21 cellular contexts compared by ENCODE assay signal in the genomic region with DNA sequence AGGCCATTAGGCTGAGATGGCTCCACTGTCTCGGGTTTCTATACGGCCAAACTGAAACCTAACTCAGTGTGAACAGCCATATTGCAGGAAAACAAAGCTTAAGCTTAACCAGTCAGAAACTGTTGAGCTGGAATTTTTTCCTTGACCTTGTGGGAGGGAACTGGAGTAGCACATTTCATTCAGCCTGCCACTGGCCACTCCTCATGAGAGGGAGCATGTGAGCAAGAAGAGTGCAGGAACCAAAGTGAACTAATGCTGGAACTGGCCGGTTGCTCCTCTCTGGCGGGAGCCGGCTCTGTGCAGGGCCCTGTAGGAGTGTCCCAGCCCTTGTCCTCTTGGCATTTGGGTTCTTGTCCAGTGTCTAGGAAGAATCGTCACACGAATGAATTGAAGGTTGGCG.
"Had no signal": no experiment of that assay in that cellular context is flagged by ENCODE, and none has a peak within 500 bp of the region (broad histone marks: within the 10 kb centered on the region; RNA-seq: fewer than 3 reads in every experiment).

No MANE protein-coding gene starts in this region.

- H3K4me3 ChIP-seq: esophagus squamous epithelium, spleen, tibial artery had no signal

- H3K36me3 Mint-ChIP-seq: immature natural killer cell, natural killer cell had no signal

- H3K27ac ChIP-seq: esophagus squamous epithelium, neutrophil, parathyroid adenoma, spleen, tibial artery had no signal

- H2AFZ ChIP-seq: parathyroid adenoma had no signal

- H3K9ac ChIP-seq: parathyroid adenoma had no signal

- H3K4me1 ChIP-seq: esophagus squamous epithelium, parathyroid adenoma, tibial artery had no signal

- FAIRE-seq: endothelial cell of umbilical vein, TTC549 had no signal

- H3K27me3 Mint-ChIP-seq: activated CD4-positive, alpha-beta memory T cell treated with anti-CD3 and anti-CD28 coated beads for 36 hours; activated naive CD8-positive, alpha-beta T cell; dendritic cell treated with granulocyte-macrophage colony-stimulating factor and Interleukin-4, amounts not matched to agents 40 ng/mL and 50 ng/mL, for 4 days had no signal

- H3K9me3 ChIP-seq: esophagus squamous epithelium, neutrophil had no signal

- ATAC-seq: activated CD8-positive, alpha-beta memory T cell treated with anti-CD3 and anti-CD28 coated beads, Interleukin-2, amount 10 ng/mL, durations not matched to agents 7 days and 5 days; natural killer cell; WTC11 had no signal

- DNase-seq: activated CD4-positive, alpha-beta memory T cell treated with anti-CD3 and anti-CD28 coated beads for 36 hours; activated CD4-positive, alpha-beta T cell treated with anti-CD3 and anti-CD28 coated beads for 4 hours; activated CD8-positive, alpha-beta memory T cell treated with anti-CD3 and anti-CD28 coated beads, Interleukin-2, amount 10 ng/mL, durations not matched to agents 7 days and 5 days; amniotic stem cell; effector CD8-positive, alpha-beta T cell; esophagus squamous epithelium; immature natural killer cell; natural killer cell; spleen; stimulated activated CD4-positive, alpha-beta T cell treated with anti-CD3 and anti-CD28 coated beads, Interleukin-4, amount 100 ng/mL, for 4 hours; stimulated activated naive CD4-positive, alpha-beta T cell; substantia nigra; tibial artery had no signal

- H3K9me3 Mint-ChIP-seq: activated CD4-positive, alpha-beta memory T cell treated with anti-CD3 and anti-CD28 coated beads for 36 hours; natural killer cell had no signal

- H3K36me3 ChIP-seq: esophagus squamous epithelium, neutrophil had no signal

- H3K79me2 ChIP-seq: parathyroid adenoma had no signal

- H3K4me3 Mint-ChIP-seq: activated CD4-positive, alpha-beta memory T cell treated with anti-CD3 and anti-CD28 coated beads for 36 hours; activated CD8-positive, alpha-beta memory T cell treated with anti-CD3 and anti-CD28 coated beads, Interleukin-2, amount 10 ng/mL, durations not matched to agents 7 days and 5 days; activated naive CD8-positive, alpha-beta T cell; dendritic cell treated with granulocyte-macrophage colony-stimulating factor and Interleukin-4, amounts not matched to agents 40 ng/mL and 50 ng/mL, for 4 days; immature natural killer cell; natural killer cell; T-helper 2 cell treated with Interferon-gamma antibody and Interleukin-4, amounts not matched to agents 5 μg/mL and 100 μg/mL, for 36 hours; WTC11 had no signal

- H3K27me3 ChIP-seq: esophagus squamous epithelium, neutrophil, spleen, tibial artery had no signal

- H3K27ac Mint-ChIP-seq: activated CD4-positive, alpha-beta memory T cell treated with anti-CD3 and anti-CD28 coated beads for 36 hours; activated CD8-positive, alpha-beta memory T cell treated with anti-CD3 and anti-CD28 coated beads, Interleukin-2, amount 10 ng/mL, durations not matched to agents 7 days and 5 days; activated naive CD8-positive, alpha-beta T cell; dendritic cell treated with granulocyte-macrophage colony-stimulating factor and Interleukin-4, amounts not matched to agents 40 ng/mL and 50 ng/mL, for 4 days; immature natural killer cell; natural killer cell; T-helper 2 cell treated with Interferon-gamma antibody and Interleukin-4, amounts not matched to agents 5 μg/mL and 100 μg/mL, for 36 hours; WTC11 had no signal
